ENCODE assay signal across 1 cellular context in the genomic region with DNA sequence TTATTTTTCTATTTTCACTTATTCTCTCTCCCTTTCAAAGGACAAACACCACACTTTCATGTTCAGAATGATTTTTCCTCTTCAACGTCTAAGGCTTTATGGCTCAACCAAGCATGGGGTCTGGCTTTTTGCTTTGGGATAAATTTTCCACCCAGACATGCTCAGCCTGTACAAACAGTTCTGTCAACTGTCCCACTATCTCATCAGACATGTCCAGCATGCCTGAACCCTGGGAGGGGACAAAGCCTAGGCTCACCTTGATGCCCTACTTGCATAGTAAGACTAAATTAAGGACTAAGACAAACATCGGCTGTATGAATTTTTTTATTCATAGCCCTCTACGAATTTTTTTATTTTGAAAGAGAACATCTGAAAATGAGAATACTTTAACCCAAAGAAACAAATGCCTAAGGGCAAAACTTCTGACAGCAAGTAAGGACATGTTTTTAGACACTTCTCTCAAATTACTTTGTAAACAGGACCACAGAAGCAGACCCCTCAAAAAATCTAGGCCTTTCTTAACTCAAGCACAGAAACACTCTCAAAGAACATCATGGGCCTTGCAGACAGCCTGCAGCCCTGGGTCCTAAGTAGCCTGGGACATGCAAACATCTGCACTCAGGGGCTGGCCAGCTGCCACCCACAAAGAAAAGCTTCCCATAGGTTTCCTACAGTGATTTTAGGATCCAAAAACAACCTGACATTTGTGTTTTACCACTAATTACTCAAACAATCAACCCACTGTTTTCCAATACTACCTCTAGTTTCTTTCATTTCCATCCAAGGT.
TF ChIP-seq lines count a peak whose summit lies in the region.

No MANE protein-coding gene starts in this region.

TF ChIP-seq in WTC11, 78 proteins besides CTCF, POLR2A, EP300 and RAD21 (continued from another document):
- TF ChIP-seq, protein P1, sequence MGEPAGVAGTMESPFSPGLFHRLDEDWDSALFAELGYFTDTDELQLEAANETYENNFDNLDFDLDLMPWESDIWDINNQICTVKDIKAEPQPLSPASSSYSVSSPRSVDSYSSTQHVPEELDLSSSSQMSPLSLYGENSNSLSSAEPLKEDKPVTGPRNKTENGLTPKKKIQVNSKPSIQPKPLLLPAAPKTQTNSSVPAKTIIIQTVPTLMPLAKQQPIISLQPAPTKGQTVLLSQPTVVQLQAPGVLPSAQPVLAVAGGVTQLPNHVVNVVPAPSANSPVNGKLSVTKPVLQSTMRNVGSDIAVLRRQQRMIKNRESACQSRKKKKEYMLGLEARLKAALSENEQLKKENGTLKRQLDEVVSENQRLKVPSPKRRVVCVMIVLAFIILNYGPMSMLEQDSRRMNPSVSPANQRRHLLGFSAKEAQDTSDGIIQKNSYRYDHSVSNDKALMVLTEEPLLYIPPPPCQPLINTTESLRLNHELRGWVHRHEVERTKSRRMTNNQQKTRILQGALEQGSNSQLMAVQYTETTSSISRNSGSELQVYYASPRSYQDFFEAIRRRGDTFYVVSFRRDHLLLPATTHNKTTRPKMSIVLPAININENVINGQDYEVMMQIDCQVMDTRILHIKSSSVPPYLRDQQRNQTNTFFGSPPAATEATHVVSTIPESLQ (CRISPR knock-in tag; IDR thresholded peaks at IDR 0.05): no peak
- no peak for TF ChIP-seq ZNF396 (CRISPR knock-in tag; IDR thresholded peaks at IDR 0.05; ENCODE audit: borderline replicate concordance)
- no peak for TF ChIP-seq FOXK1 (CRISPR knock-in tag; IDR thresholded peaks at IDR 0.05)
- TF ChIP-seq, protein P2, sequence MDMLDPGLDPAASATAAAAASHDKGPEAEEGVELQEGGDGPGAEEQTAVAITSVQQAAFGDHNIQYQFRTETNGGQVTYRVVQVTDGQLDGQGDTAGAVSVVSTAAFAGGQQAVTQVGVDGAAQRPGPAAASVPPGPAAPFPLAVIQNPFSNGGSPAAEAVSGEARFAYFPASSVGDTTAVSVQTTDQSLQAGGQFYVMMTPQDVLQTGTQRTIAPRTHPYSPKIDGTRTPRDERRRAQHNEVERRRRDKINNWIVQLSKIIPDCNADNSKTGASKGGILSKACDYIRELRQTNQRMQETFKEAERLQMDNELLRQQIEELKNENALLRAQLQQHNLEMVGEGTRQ (CRISPR knock-in tag; IDR thresholded peaks at IDR 0.05): no peak
- TF ChIP-seq, protein P3, sequence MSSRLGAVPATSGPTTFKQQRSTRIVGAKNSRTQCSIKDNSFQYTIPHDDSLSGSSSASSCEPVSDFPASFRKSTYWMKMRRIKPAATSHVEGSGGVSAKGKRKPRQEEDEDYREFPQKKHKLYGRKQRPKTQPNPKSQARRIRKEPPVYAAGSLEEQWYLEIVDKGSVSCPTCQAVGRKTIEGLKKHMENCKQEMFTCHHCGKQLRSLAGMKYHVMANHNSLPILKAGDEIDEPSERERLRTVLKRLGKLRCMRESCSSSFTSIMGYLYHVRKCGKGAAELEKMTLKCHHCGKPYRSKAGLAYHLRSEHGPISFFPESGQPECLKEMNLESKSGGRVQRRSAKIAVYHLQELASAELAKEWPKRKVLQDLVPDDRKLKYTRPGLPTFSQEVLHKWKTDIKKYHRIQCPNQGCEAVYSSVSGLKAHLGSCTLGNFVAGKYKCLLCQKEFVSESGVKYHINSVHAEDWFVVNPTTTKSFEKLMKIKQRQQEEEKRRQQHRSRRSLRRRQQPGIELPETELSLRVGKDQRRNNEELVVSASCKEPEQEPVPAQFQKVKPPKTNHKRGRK (CRISPR knock-in tag; IDR thresholded peaks at IDR 0.05; ENCODE audit: borderline replicate concordance): no peak
- no peak for TF ChIP-seq NR2C2 (CRISPR knock-in tag; IDR thresholded peaks at IDR 0.05)
TF ChIP-seq in WTC11: peak in this region for 0.
